ENCODE assay signal across 2 cellular contexts in the genomic region with DNA sequence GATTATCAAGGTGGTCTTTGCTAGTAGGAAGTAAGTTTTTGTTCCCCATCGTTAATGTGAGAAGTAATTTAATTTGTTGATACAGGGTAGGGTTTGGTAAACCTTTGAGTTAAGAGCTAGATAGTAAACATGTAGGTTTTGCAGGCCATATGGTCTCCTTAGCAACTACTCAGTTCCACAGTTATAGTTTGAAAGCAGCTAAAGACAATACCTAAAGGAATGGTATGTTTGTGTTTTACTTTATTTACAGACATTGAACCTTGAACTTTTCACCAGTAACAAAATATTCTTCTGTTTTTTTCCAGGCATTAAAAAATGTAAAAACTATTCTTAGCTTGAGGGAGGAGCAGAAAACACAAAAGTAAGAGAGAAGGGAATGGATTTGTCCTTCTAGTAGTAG.
TF ChIP-seq lines count a peak whose summit lies in the region.

No MANE protein-coding gene starts in this region.

TF ChIP-seq in A549, 52 proteins besides CTCF, POLR2A, EP300 and RAD21:
- TF ChIP-seq CHD4 (IDR thresholded peaks at IDR 0.05; ENCODE audit: borderline replicate concordance) (no peak), SREBF2 (IDR thresholded peaks at IDR 0.05) (no peak), JUNB (IDR thresholded peaks at IDR 0.05) (no peak), MYC (IDR thresholded peaks at IDR 0.05; ENCODE audit: borderline replicate concordance, low read length) (no peak), FOXS1 (CRISPR knock-in tag; IDR thresholded peaks at IDR 0.05) (no peak), KDM1A (IDR thresholded peaks at IDR 0.05; ENCODE audit: low read depth) (no peak), NPAS2 (CRISPR knock-in tag; IDR thresholded peaks at IDR 0.05; ENCODE audit: borderline replicate concordance) (no peak), MAFK (IDR thresholded peaks at IDR 0.05; ENCODE audit: partially characterized antibody) (no peak), PHF8 (IDR thresholded peaks at IDR 0.05; ENCODE audit: borderline replicate concordance, low read depth) (no peak)
- TF ChIP-seq, protein P1, sequence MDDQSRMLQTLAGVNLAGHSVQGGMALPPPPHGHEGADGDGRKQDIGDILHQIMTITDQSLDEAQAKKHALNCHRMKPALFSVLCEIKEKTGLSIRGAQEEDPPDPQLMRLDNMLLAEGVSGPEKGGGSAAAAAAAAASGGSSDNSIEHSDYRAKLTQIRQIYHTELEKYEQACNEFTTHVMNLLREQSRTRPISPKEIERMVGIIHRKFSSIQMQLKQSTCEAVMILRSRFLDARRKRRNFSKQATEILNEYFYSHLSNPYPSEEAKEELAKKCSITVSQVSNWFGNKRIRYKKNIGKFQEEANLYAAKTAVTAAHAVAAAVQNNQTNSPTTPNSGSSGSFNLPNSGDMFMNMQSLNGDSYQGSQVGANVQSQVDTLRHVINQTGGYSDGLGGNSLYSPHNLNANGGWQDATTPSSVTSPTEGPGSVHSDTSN (IDR thresholded peaks at IDR 0.05), result no peak

TF ChIP-seq in K562, 482 proteins besides CTCF, POLR2A, EP300 and RAD21:
- 0 out of 2 replicates have a peak, but pooled peaks have one; percentile 7 for TF ChIP-seq RNF2 (IDR thresholded peaks at IDR 0.05)
- TF ChIP-seq SMARCE1 (IDR thresholded peaks at IDR 0.05), result no peak
